ENCODE assay signal across 13 cellular contexts in genomic region chr12:15164997-15165659, GRCh38. TPM values are rescaled to one million over a fixed set of nuclear protein-coding genes. Genes with fewer than 3 reads are reported as not detected.
DNase-seq lines count a peak whose midpoint lies in the region; ATAC-seq and TF ChIP-seq lines count a peak whose summit lies in the region.
"Had no signal": no experiment of that assay in that cellular context is flagged by ENCODE, and none has a peak within 500 bp of the region (broad histone marks: within the 10 kb centered on the region; RNA-seq: fewer than 3 reads in every experiment).

No MANE protein-coding gene starts in this region.

- DNase-seq in NB4 (ENCODE audit: low read depth) (peak; percentile 17), choroid plexus epithelial cell (ENCODE audit: low read depth) (peak; percentile 85), left lung (no peak), stomach (no peak), lower leg skin (ENCODE audit: low spot score in 2 of 2) (no peak), neuronal stem cell (ENCODE audit: low spot score) (no peak)
- DNase-seq in activated T-helper 1 cell treated with anti-CD3 and anti-CD28 coated beads, Interleukin-12 subunit alpha, Interleukin-12 subunit beta, Interleukin-2, Interleukin-4 antibody, amounts not matched to agents 30 ng/mL and 10 ng/mL and 1 ng/mL, durations not matched to agents 14 hours and 24 hours and 36 hours (ENCODE audit: low spot score) = no peak
- DNase-seq in stimulated activated effector memory CD8-positive, alpha-beta T cell treated with anti-CD3 and anti-CD28 coated beads, Interleukin-12 subunit alpha, Interleukin-12 subunit beta, amount 100 ng/mL, for 72 hours (ENCODE audit: low spot score in 2 of 2) = no peak
- DNase-seq: COR-L47, Kasumi-1, nucleus accumbens had no signal

- TF ChIP-seq CTCF in NB4 (IDR thresholded peaks at IDR 0.05; ENCODE audit: low read depth, low read length) = no peak
- TF ChIP-seq CTCF in choroid plexus epithelial cell (conservative IDR thresholded peaks at IDR 0.05; ENCODE audit: low read depth, low read length) = no peak
- TF ChIP-seq CTCF in left lung (IDR thresholded peaks at IDR 0.05) = no peak
- TF ChIP-seq CTCF in stomach (IDR thresholded peaks at IDR 0.05) = no peak
- TF ChIP-seq CTCF in lower leg skin (IDR thresholded peaks at IDR 0.05) = no peak

- TF ChIP-seq POLR2A in NB4 (IDR thresholded peaks at IDR 0.05; ENCODE audit: extremely low read depth, insufficient read length) (no peak), stomach (IDR thresholded peaks at IDR 0.05) (no peak), lower leg skin (IDR thresholded peaks at IDR 0.05) (no peak)

- H2BK5ac ChIP-seq in neuronal stem cell (ENCODE audit: low read length) = no peak overlapping the region

- no peak overlapping the region for H3K14ac ChIP-seq in neuronal stem cell (ENCODE audit: low read length)

- H3K27me3 ChIP-seq in left lung (no peaks in the 10 kb centered on the region), stomach (no peaks in the 10 kb centered on the region), neuronal stem cell (ENCODE audit: control insufficient read depth in 3 of 3, insufficient read depth in 3 of 3, low read depth in 1 of 3, low read length in 3 of 3) (peaks cover 0 to 7% (median 0%) of the 10 kb centered on the region in 3 experiments)

- no peaks in the 10 kb centered on the region for H3K9me3 ChIP-seq in left lung
- H3K9me3 ChIP-seq in stomach = no peaks in the 10 kb centered on the region
- no peaks in the 10 kb centered on the region for H3K9me3 ChIP-seq in neuronal stem cell (replicated peaks in 1 of 2; ENCODE audit: control insufficient read depth in 2 of 2, insufficient read depth in 1 of 2, low read depth in 1 of 2, low read length in 2 of 2)

- H2BK15ac ChIP-seq in neuronal stem cell (ENCODE audit: low read length) = no peak overlapping the region

- no peaks in the 10 kb centered on the region for H3K36me3 Mint-ChIP-seq in activated T-helper 1 cell treated with anti-CD3 and anti-CD28 coated beads, Interleukin-12 subunit alpha, Interleukin-12 subunit beta, Interleukin-2, Interleukin-4 antibody, amounts not matched to agents 30 ng/mL and 10 ng/mL and 1 ng/mL, durations not matched to agents 14 hours and 24 hours and 36 hours (ENCODE audit: low read depth)
- no peaks in the 10 kb centered on the region for H3K36me3 Mint-ChIP-seq in stimulated activated effector memory CD8-positive, alpha-beta T cell treated with anti-CD3 and anti-CD28 coated beads, Interleukin-12 subunit alpha, Interleukin-12 subunit beta, amount 100 ng/mL, for 72 hours

- no peak overlapping the region for H3K27ac Mint-ChIP-seq in activated T-helper 1 cell treated with anti-CD3 and anti-CD28 coated beads, Interleukin-12 subunit alpha, Interleukin-12 subunit beta, Interleukin-2, Interleukin-4 antibody, amounts not matched to agents 30 ng/mL and 10 ng/mL and 1 ng/mL, durations not matched to agents 14 hours and 24 hours and 36 hours
- H3K27ac Mint-ChIP-seq in stimulated activated effector memory CD8-positive, alpha-beta T cell treated with anti-CD3 and anti-CD28 coated beads, Interleukin-12 subunit alpha, Interleukin-12 subunit beta, amount 100 ng/mL, for 72 hours = no peak overlapping the region
- H3K27ac Mint-ChIP-seq: T-helper 1 cell treated with Interleukin-12 subunit alpha and Interleukin-12 subunit beta and Interleukin-4 antibody, amounts not matched to agents 30 μg/mL and 1 μg/mL, for 36 hours had no signal

- H2BK12ac ChIP-seq in neuronal stem cell (ENCODE audit: low read length) = no peak overlapping the region

- no peaks in the 10 kb centered on the region for H3K4me1 Mint-ChIP-seq in activated T-helper 1 cell treated with anti-CD3 and anti-CD28 coated beads, Interleukin-12 subunit alpha, Interleukin-12 subunit beta, Interleukin-2, Interleukin-4 antibody, amounts not matched to agents 30 ng/mL and 10 ng/mL and 1 ng/mL, durations not matched to agents 14 hours and 24 hours and 36 hours (ENCODE audit: low read depth)
- no peaks in the 10 kb centered on the region for H3K4me1 Mint-ChIP-seq in stimulated activated effector memory CD8-positive, alpha-beta T cell treated with anti-CD3 and anti-CD28 coated beads, Interleukin-12 subunit alpha, Interleukin-12 subunit beta, amount 100 ng/mL, for 72 hours
- H3K4me1 Mint-ChIP-seq: central memory CD8-positive, alpha-beta T cell had no signal

- peak; percentile 72 for ATAC-seq in left lung
- ATAC-seq in stimulated activated effector memory CD8-positive, alpha-beta T cell treated with anti-CD3 and anti-CD28 coated beads, Interleukin-12 subunit alpha, Interleukin-12 subunit beta, amount 100 ng/mL, for 72 hours = no peak

- H3K23ac ChIP-seq in neuronal stem cell (ENCODE audit: low read depth, low read length, poor library complexity) = no peak overlapping the region

- intact Hi-C loops in left lung (cut with DNase I) (no loop called here), stomach (cut with DNase I; ENCODE audit: low total_unique reads) (no loop called here), lower leg skin (cut with DNase I; ENCODE audit: low total_unique reads) (no loop called here)
- intact Hi-C loops in activated T-helper 1 cell treated with anti-CD3 and anti-CD28 coated beads, Interleukin-12 subunit alpha, Interleukin-12 subunit beta, Interleukin-2, Interleukin-4 antibody, amounts not matched to agents 30 ng/mL and 10 ng/mL and 1 ng/mL, durations not matched to agents 14 hours and 24 hours and 36 hours (cut with micrococcal nuclease) = no loop called here

- H3K4me3 ChIP-seq in NB4 (ENCODE audit: low read depth, low read length) (no peak overlapping the region), choroid plexus epithelial cell (ENCODE audit: low read depth, low read length) (no peak overlapping the region), left lung (no peak overlapping the region), stomach (no peak overlapping the region), lower leg skin (ENCODE audit: low read depth, poor library complexity, severe bottlenecking) (no peak overlapping the region), neuronal stem cell (ENCODE audit: low read length in 2 of 2) (no peak overlapping the region)

- no peak overlapping the region for H3K4ac ChIP-seq in neuronal stem cell (ENCODE audit: low read length)

- H4K91ac ChIP-seq in neuronal stem cell (ENCODE audit: low read depth, low read length, poor library complexity) = no peak overlapping the region

- TF ChIP-seq EP300 in stomach (IDR thresholded peaks at IDR 0.05) = peak; percentile 70

- H3K79me1 ChIP-seq in neuronal stem cell (ENCODE audit: low read depth, low read length) = no peaks in the 10 kb centered on the region

- no peaks in the 10 kb centered on the region for H3K27me3 Mint-ChIP-seq in activated T-helper 1 cell treated with anti-CD3 and anti-CD28 coated beads, Interleukin-12 subunit alpha, Interleukin-12 subunit beta, Interleukin-2, Interleukin-4 antibody, amounts not matched to agents 30 ng/mL and 10 ng/mL and 1 ng/mL, durations not matched to agents 14 hours and 24 hours and 36 hours (ENCODE audit: insufficient read depth)

- no peak overlapping the region for H3K9ac ChIP-seq in neuronal stem cell (ENCODE audit: low read depth, low read length, poor library complexity)

- no peak overlapping the region for H4K8ac ChIP-seq in neuronal stem cell (ENCODE audit: low read depth, low read length)

- no peak overlapping the region for H3K18ac ChIP-seq in neuronal stem cell (ENCODE audit: low read length)

- H2BK120ac ChIP-seq in neuronal stem cell (ENCODE audit: low read depth, low read length) = no peak overlapping the region

- H3K27ac ChIP-seq in left lung (peak overlapping the region; percentile 31 to 83), stomach (peak overlapping the region; percentile 39 to 74 (median 69)), neuronal stem cell (replicated peaks; ENCODE audit: low read length) (no peak overlapping the region)

- H2AFZ ChIP-seq in neuronal stem cell (ENCODE audit: low read length) = no peak overlapping the region

- H3K4me1 ChIP-seq in left lung = peaks cover 0 to 9% of the 10 kb centered on the region in 2 donors
- H3K4me1 ChIP-seq in stomach = peaks cover 8 to 76% (median 19%) of the 10 kb centered on the region in 4 donors
- no peaks in the 10 kb centered on the region for H3K4me1 ChIP-seq in neuronal stem cell (ENCODE audit: control insufficient read depth in 2 of 2, insufficient read depth in 1 of 2, low read depth in 1 of 2, low read length in 2 of 2)

- H3K36me3 ChIP-seq in left lung (no peaks in the 10 kb centered on the region), stomach (no peaks in the 10 kb centered on the region), neuronal stem cell (replicated peaks in 1 of 2; ENCODE audit: control insufficient read depth in 2 of 2, insufficient read depth in 2 of 2, low read length in 2 of 2) (no peaks in the 10 kb centered on the region)

- 36 to 79% (median 64%) methylated on average over 6 of the region's 6 CpGs for WGBS in stomach, 5 donors
- 15 to 16% methylated on average over 6 of the region's 6 CpGs for WGBS in lower leg skin, 2 donors
- WGBS in neuronal stem cell (ENCODE audit: extremely low coverage in 2 of 2, insufficient read length in 2 of 2, insufficient replicate concordance in 1 of 2), 2 donors = no CpG with 5 or more reads among the region's 6 CpGs

- H2AK5ac ChIP-seq in neuronal stem cell (ENCODE audit: low read depth, low read length) = no peak overlapping the region

- H3K4me3 Mint-ChIP-seq in activated T-helper 1 cell treated with anti-CD3 and anti-CD28 coated beads, Interleukin-12 subunit alpha, Interleukin-12 subunit beta, Interleukin-2, Interleukin-4 antibody, amounts not matched to agents 30 ng/mL and 10 ng/mL and 1 ng/mL, durations not matched to agents 14 hours and 24 hours and 36 hours = no peak overlapping the region
- H3K4me3 Mint-ChIP-seq in stimulated activated effector memory CD8-positive, alpha-beta T cell treated with anti-CD3 and anti-CD28 coated beads, Interleukin-12 subunit alpha, Interleukin-12 subunit beta, amount 100 ng/mL, for 72 hours = no peak overlapping the region
- H3K4me3 Mint-ChIP-seq: central memory CD8-positive, alpha-beta T cell; T-helper 1 cell treated with Interleukin-12 subunit alpha and Interleukin-12 subunit beta and Interleukin-4 antibody, amounts not matched to agents 30 μg/mL and 1 μg/mL, for 36 hours had no signal

- no peak overlapping the region for H3K4me2 ChIP-seq in neuronal stem cell (ENCODE audit: insufficient read depth, low read length, poor library complexity, severe bottlenecking)

- no peaks in the 10 kb centered on the region for H3K9me3 Mint-ChIP-seq in activated T-helper 1 cell treated with anti-CD3 and anti-CD28 coated beads, Interleukin-12 subunit alpha, Interleukin-12 subunit beta, Interleukin-2, Interleukin-4 antibody, amounts not matched to agents 30 ng/mL and 10 ng/mL and 1 ng/mL, durations not matched to agents 14 hours and 24 hours and 36 hours
- H3K9me3 Mint-ChIP-seq in stimulated activated effector memory CD8-positive, alpha-beta T cell treated with anti-CD3 and anti-CD28 coated beads, Interleukin-12 subunit alpha, Interleukin-12 subunit beta, amount 100 ng/mL, for 72 hours = no peaks in the 10 kb centered on the region
- H3K9me3 Mint-ChIP-seq: central memory CD8-positive, alpha-beta T cell; T-helper 1 cell treated with Interleukin-12 subunit alpha and Interleukin-12 subunit beta and Interleukin-4 antibody, amounts not matched to agents 30 μg/mL and 1 μg/mL, for 36 hours had no signal

RNA-seq across cellular contexts. Expression of gene RERG, which starts 56.1 kb away (rescaled TPM):
- total RNA-seq in left lung (10 to 100 TPM; 11.5 to 12.4 TPM), stomach (10 to 100 TPM in 4 of 5 donors, not detected in 1; 20.3 to 48.7 (median 34.5) TPM), lower leg skin (10 to 100 TPM in 2 of 4 donors, 1 to 10 TPM in 2; 2.9 to 16.5 (median 11.4) TPM)
- polyA plus RNA-seq in stomach = 1 to 10 TPM; 3.1 to 5.2 (median 3.7) TPM
- total RNA-seq in activated T-helper 1 cell treated with anti-CD3 and anti-CD28 coated beads, Interleukin-12 subunit alpha, Interleukin-12 subunit beta, Interleukin-2, Interleukin-4 antibody, amounts not matched to agents 30 ng/mL and 10 ng/mL and 1 ng/mL, durations not matched to agents 14 hours and 24 hours and 36 hours = not detected in 2 replicates
- polyA plus RNA-seq in neuronal stem cell (2013, experiment 1 of 2) = 0.03 TPM
- 0.10 TPM for polyA plus RNA-seq in neuronal stem cell (2013, experiment 2 of 2)

Comparison
In these comparisons a context has a peak if more than half of its experiments do, and no peak if none do; other contexts are left out.
1. DNase-seq: peak in NB4 (single experiment) and choroid plexus epithelial cell (single experiment); none in left lung (0 of 2), stomach (single experiment), lower leg skin (0 of 2), activated T-helper 1 cell treated with anti-CD3 and anti-CD28 coated beads, Interleukin-12 subunit alpha, Interleukin-12 subunit beta, Interleukin-2, Interleukin-4 antibody, amounts not matched to agents 30 ng/mL and 10 ng/mL and 1 ng/mL, durations not matched to agents 14 hours and 24 hours and 36 hours (single experiment), neuronal stem cell (single experiment) and stimulated activated effector memory CD8-positive, alpha-beta T cell treated with anti-CD3 and anti-CD28 coated beads, Interleukin-12 subunit alpha, Interleukin-12 subunit beta, amount 100 ng/mL, for 72 hours (0 of 2).